Comparison of ENCODE assay signal across 1 cellular context in genomic region chr6:25968769-25969168, GRCh38.
TF ChIP-seq lines count a peak whose summit lies in the region.

No MANE protein-coding gene starts in this region.

TF ChIP-seq in IMR-90, 13 proteins besides CTCF, POLR2A, EP300 and RAD21 (continued from another document):
- TF ChIP-seq, protein P1, sequence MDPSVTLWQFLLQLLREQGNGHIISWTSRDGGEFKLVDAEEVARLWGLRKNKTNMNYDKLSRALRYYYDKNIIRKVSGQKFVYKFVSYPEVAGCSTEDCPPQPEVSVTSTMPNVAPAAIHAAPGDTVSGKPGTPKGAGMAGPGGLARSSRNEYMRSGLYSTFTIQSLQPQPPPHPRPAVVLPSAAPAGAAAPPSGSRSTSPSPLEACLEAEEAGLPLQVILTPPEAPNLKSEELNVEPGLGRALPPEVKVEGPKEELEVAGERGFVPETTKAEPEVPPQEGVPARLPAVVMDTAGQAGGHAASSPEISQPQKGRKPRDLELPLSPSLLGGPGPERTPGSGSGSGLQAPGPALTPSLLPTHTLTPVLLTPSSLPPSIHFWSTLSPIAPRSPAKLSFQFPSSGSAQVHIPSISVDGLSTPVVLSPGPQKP (IDR thresholded peaks at IDR 0.05; ENCODE audit: borderline replicate concordance, low read depth, low read length): no peak
- TF ChIP-seq SMC3 (IDR thresholded peaks at IDR 0.05; ENCODE audit: low read depth, low read length) (no peak), BHLHE40 (IDR thresholded peaks at IDR 0.05; ENCODE audit: low read depth, low read length) (no peak), NFE2L2 (IDR thresholded peaks at IDR 0.05; ENCODE audit: low read depth, low read length) (no peak), RFX5 (IDR thresholded peaks at IDR 0.05; ENCODE audit: low read depth, low read length) (no peak)
